Comparison of ENCODE assay signal across 8 cellular contexts in the genomic region with DNA sequence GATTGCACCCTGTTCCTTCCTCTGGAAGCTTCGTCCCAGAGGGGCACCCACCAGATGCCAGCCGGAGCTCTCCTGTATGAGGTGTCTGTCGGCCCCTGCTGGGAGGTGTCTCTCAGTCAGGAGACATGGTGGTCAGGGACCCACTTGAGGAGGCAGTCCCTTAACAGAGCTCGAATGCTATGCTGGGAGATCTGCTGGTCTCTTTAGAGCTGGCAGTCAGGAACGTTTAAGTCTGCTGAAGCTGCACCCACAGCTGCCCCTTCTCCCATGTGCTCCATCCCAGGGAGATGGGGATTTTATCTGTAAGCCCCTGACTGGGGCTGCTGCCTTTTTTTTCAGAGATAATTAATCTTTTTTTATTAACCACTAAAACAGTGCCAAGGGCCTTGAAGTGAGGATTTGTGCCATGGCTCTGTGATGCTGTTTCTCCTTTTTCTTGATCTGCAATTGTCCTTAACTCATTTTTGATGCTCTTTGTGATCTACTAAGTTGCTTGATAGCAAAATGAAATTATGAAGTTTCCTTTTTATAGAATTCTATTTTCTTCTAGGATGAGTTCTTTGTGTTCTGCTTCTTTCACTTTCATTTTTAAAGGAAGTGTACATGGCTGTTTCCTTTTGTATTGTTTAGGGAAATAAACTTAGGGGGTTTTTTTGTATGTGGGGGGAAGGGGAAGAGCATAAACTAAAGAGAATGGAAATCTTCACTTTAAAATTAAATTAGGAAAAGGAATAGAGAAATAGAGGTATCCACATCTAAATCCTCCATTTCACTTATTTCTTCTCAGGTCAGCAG.
A peak's percentile ranks its signal among the peaks of the same experiment; 100 is the strongest.
DNase-seq lines count a peak whose midpoint lies in the region; TF ChIP-seq lines count a peak whose summit lies in the region.
"Not testable (repeated sequence)": the region's sequence is repeated elsewhere in the genome, so short reads cannot be mapped to it uniquely, and the experiment has no call there.

No MANE protein-coding gene starts in this region.

- CTCF ChIA-PET in activated naive CD4-positive, alpha-beta T cell treated with anti-CD3 and anti-CD28 coated beads, Interleukin-2, amount 10 ng/mL, durations not matched to agents 7 days and 5 days (lab: Charles Lee) = not testable (repeated sequence)

- H3K4me1 Mint-ChIP-seq in HFFc6 (ENCODE audit: low read depth) = peaks cover 10% of the 10 kb centered on the region
- H3K4me1 Mint-ChIP-seq in T-helper 2 cell treated with Interferon-gamma antibody and Interleukin-4, amounts not matched to agents 5 μg/mL and 100 μg/mL, for 36 hours (ENCODE audit: low read depth); activated naive CD4-positive, alpha-beta T cell treated with anti-CD3 and anti-CD28 coated beads, Interleukin-2, amount 10 ng/mL, durations not matched to agents 7 days and 5 days; endothelial cell (ENCODE audit: unreplicated experiment): not testable (repeated sequence)

- not testable (repeated sequence) for H3K79me2 ChIP-seq in ACC112 (ENCODE audit: control insufficient read depth, insufficient read depth, low read length, unreplicated experiment)

- not testable (repeated sequence) for H3K36me3 ChIP-seq in ACC112 (ENCODE audit: insufficient read depth, low read length)

- not testable (repeated sequence) for H3K4me1 ChIP-seq in ACC112 (ENCODE audit: control insufficient read depth, insufficient read depth, low read length, unreplicated experiment)

- TF ChIP-seq CTCF in HFFc6 (IDR thresholded peaks at IDR 0.05); endothelial cell (IDR thresholded peaks at IDR 0.05; ENCODE audit: unreplicated experiment): not testable (repeated sequence)

- peak overlapping the region; percentile 83 for H3K4me3 Mint-ChIP-seq in HFFc6
- not testable (repeated sequence) for H3K4me3 Mint-ChIP-seq in T-helper 2 cell treated with Interferon-gamma antibody and Interleukin-4, amounts not matched to agents 5 μg/mL and 100 μg/mL, for 36 hours; activated naive CD4-positive, alpha-beta T cell treated with anti-CD3 and anti-CD28 coated beads, Interleukin-2, amount 10 ng/mL, durations not matched to agents 7 days and 5 days; endothelial cell (ENCODE audit: unreplicated experiment)

- DNase-seq in EL (peak; percentile 6), LHCN-M2 (ENCODE audit: low read depth) (peak; percentile 7), OCI-M1 (lab: John Stamatoyannopoulos, UW) (peak; percentile 65), endothelial cell (ENCODE audit: low spot score) (peak; percentile 3)
- not testable (repeated sequence) for DNase-seq in HFFc6; T-helper 2 cell treated with Interferon-gamma antibody and Interleukin-4, amounts not matched to agents 5 μg/mL and 100 μg/mL, for 36 hours (ENCODE audit: low spot score); activated naive CD4-positive, alpha-beta T cell treated with anti-CD3 and anti-CD28 coated beads, Interleukin-2, amount 10 ng/mL, durations not matched to agents 7 days and 5 days

- H3K27me3 Mint-ChIP-seq in HFFc6 (ENCODE audit: insufficient read depth); T-helper 2 cell treated with Interferon-gamma antibody and Interleukin-4, amounts not matched to agents 5 μg/mL and 100 μg/mL, for 36 hours (ENCODE audit: low read depth); activated naive CD4-positive, alpha-beta T cell treated with anti-CD3 and anti-CD28 coated beads, Interleukin-2, amount 10 ng/mL, durations not matched to agents 7 days and 5 days; endothelial cell (ENCODE audit: unreplicated experiment): not testable (repeated sequence)

- H2AFZ ChIP-seq in ACC112 (ENCODE audit: low read length, unreplicated experiment) = peak overlapping the region; percentile 73

- H3K27ac ChIP-seq in ACC112 (ENCODE audit: low read depth, low read length) = not testable (repeated sequence)

- peak overlapping the region; percentile 25; the same call in 1 of the 2 replicates for H3K4me3 ChIP-seq in ACC112 (ENCODE audit: low read depth, low read length)

- H3K27me3 ChIP-seq in ACC112 (ENCODE audit: insufficient read depth, low read length) = not testable (repeated sequence)

- not testable (repeated sequence) for H3K36me3 Mint-ChIP-seq in HFFc6 (ENCODE audit: low read depth); T-helper 2 cell treated with Interferon-gamma antibody and Interleukin-4, amounts not matched to agents 5 μg/mL and 100 μg/mL, for 36 hours (ENCODE audit: low read depth); activated naive CD4-positive, alpha-beta T cell treated with anti-CD3 and anti-CD28 coated beads, Interleukin-2, amount 10 ng/mL, durations not matched to agents 7 days and 5 days; endothelial cell (ENCODE audit: low read depth, unreplicated experiment)

- H3K27ac Mint-ChIP-seq in HFFc6 = peak overlapping the region; percentile 65
- peak overlapping the region; percentile 52 for H3K27ac Mint-ChIP-seq in T-helper 2 cell treated with Interferon-gamma antibody and Interleukin-4, amounts not matched to agents 5 μg/mL and 100 μg/mL, for 36 hours
- peak overlapping the region; percentile 81 for H3K27ac Mint-ChIP-seq in activated naive CD4-positive, alpha-beta T cell treated with anti-CD3 and anti-CD28 coated beads, Interleukin-2, amount 10 ng/mL, durations not matched to agents 7 days and 5 days
- H3K27ac Mint-ChIP-seq in endothelial cell (ENCODE audit: unreplicated experiment) = not testable (repeated sequence)

- not testable (repeated sequence) for H3K9me3 Mint-ChIP-seq in HFFc6; endothelial cell (ENCODE audit: unreplicated experiment)
- H3K9me3 Mint-ChIP-seq in T-helper 2 cell treated with Interferon-gamma antibody and Interleukin-4, amounts not matched to agents 5 μg/mL and 100 μg/mL, for 36 hours = peaks cover 45% of the 10 kb centered on the region
- peaks cover 16% of the 10 kb centered on the region for H3K9me3 Mint-ChIP-seq in activated naive CD4-positive, alpha-beta T cell treated with anti-CD3 and anti-CD28 coated beads, Interleukin-2, amount 10 ng/mL, durations not matched to agents 7 days and 5 days
